ENCODE assay signal across 12 cellular contexts in the genomic region with DNA sequence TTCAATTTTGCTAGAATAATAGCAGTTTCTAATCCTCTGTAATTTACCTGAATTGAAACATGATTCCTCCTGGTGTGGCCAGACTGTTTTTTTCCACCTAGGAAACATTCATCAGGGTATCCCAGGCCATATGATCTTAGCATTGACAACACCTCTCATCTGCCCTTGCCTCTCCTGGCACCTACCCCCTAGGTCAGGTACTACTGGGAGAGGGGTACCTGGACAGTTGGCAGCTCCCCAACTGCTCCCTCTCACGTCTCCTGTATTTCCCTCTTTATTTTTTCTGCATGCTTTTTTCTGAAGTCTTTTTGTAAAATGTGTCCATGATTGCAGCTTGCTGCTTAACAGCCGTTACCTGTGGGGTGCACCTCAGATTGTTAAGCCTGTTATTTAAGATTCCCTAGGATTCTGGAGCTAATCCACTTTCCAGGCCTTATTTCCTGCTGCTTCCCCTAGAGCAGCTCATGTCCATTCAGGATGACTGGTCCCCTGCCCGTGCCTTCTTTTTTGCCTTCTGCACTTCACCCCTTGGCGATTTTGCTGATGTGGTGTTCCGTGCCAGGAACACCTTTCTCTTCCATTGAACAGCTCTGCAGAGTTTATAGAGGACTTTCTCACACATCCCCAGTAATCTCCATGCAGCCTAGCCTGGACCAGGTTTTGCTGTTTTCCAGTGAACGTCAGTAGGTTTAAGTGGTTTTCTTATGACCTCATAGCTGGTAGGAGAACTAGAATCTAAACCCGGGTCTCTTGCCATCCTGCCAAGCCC. TPM values are rescaled to one million over a fixed set of nuclear protein-coding genes. Genes with fewer than 3 reads are reported as not detected.
DNase-seq lines count a peak whose midpoint lies in the region; ATAC-seq, FAIRE-seq and TF ChIP-seq lines count a peak whose summit lies in the region.
"Had no signal": no experiment of that assay in that cellular context is flagged by ENCODE, and none has a peak within 500 bp of the region (broad histone marks: within the 10 kb centered on the region; RNA-seq: fewer than 3 reads in every experiment).

No MANE protein-coding gene starts in this region.

- intact Hi-C loops in ascending aorta (cut with DNase I) = no loop called here

- no peaks in the 10 kb centered on the region for H3K9me3 Mint-ChIP-seq in endodermal cell
- no peaks in the 10 kb centered on the region for H3K9me3 Mint-ChIP-seq in nephron progenitor cell
- H3K9me3 Mint-ChIP-seq: naive thymus-derived CD8-positive, alpha-beta T cell had no signal

- FAIRE-seq in H54 (lab: Jason Lieb, UNC) = peak; percentile 80

- no peak overlapping the region for H3K27ac ChIP-seq in endodermal cell (ENCODE audit: low read depth, low read length)
- no peak overlapping the region for H3K27ac ChIP-seq in ascending aorta
- H3K27ac ChIP-seq: epithelial cell of prostate, SJSA1 had no signal

- TF ChIP-seq CTCF in endodermal cell (conservative IDR thresholded peaks at IDR 0.05) (no peak), nephron progenitor cell (IDR thresholded peaks at IDR 0.05) (no peak), ascending aorta (IDR thresholded peaks at IDR 0.05) (no peak)

- DNase-seq in H54 (ENCODE audit: insufficient read length, low spot score) (peak; percentile 19), NCI-H510A (lab: John Stamatoyannopoulos, UW) (peak; percentile 57), endodermal cell (peak; percentile 79), nephron progenitor cell (peak; percentile 19), ascending aorta (ENCODE audit: low spot score in 2 of 2) (no peak), SK-N-DZ (ENCODE audit: low spot score) (no peak), HCEC 1CT (no peak)
- DNase-seq: activated CD8-positive, alpha-beta memory T cell treated with anti-CD3 and anti-CD28 coated beads, Interleukin-2, amount 50 U/mL, for 48 hours; naive thymus-derived CD8-positive, alpha-beta T cell had no signal

- 27 to 28% methylated on average over 4 to 7 of the region's 7 CpGs for WGBS in endodermal cell (ENCODE audit: insufficient coverage in 1 of 2, insufficient read length in 1 of 2), 2 experiments

- H3K4me1 ChIP-seq in endodermal cell (ENCODE audit: control insufficient read depth, insufficient read depth, low read length) = no peaks in the 10 kb centered on the region
- H3K4me1 ChIP-seq in ascending aorta = peaks cover 5 to 18% of the 10 kb centered on the region in 2 donors
- H3K4me1 ChIP-seq: SJSA1 had no signal

- H3K4me3 ChIP-seq in endodermal cell (ENCODE audit: low read length) = no peak overlapping the region
- H3K4me3 ChIP-seq in ascending aorta = no peak overlapping the region
- H3K4me3 ChIP-seq: SJSA1 had no signal

- H3K27ac Mint-ChIP-seq in endodermal cell (no peak overlapping the region), nephron progenitor cell (peak overlapping the region; percentile 36)

- no peak for ATAC-seq in HG03135 (IDR thresholded peaks at IDR 0.05; ENCODE audit: unreplicated experiment)
- ATAC-seq: naive thymus-derived CD8-positive, alpha-beta T cell had no signal

- no peaks in the 10 kb centered on the region for H3K9me3 ChIP-seq in endodermal cell (ENCODE audit: control insufficient read depth, low read length)
- no peaks in the 10 kb centered on the region for H3K9me3 ChIP-seq in ascending aorta
- H3K9me3 ChIP-seq: SJSA1 had no signal

- H3K9ac ChIP-seq in endodermal cell (ENCODE audit: extremely low read depth, low read length, poor library complexity, severe bottlenecking) = no peak overlapping the region

- H3K27me3 Mint-ChIP-seq in endodermal cell (ENCODE audit: insufficient read depth) (no peaks in the 10 kb centered on the region), nephron progenitor cell (ENCODE audit: low read depth, poor library complexity) (peaks cover 3% of the 10 kb centered on the region)
- H3K27me3 Mint-ChIP-seq: naive thymus-derived CD8-positive, alpha-beta T cell had no signal

- peak overlapping the region; percentile 45 for H3K4me3 Mint-ChIP-seq in endodermal cell
- H3K4me3 Mint-ChIP-seq in nephron progenitor cell = peak overlapping the region; percentile 60
- H3K4me3 Mint-ChIP-seq: naive thymus-derived CD8-positive, alpha-beta T cell had no signal

- TF ChIP-seq POLR2A in H54 (IDR thresholded peaks at IDR 0.05; ENCODE audit: low read depth, low read length) = no peak

- H3K4me1 Mint-ChIP-seq in endodermal cell = peaks cover 13% of the 10 kb centered on the region
- peaks cover 30% of the 10 kb centered on the region for H3K4me1 Mint-ChIP-seq in nephron progenitor cell

- H3K27me3 ChIP-seq in endodermal cell (ENCODE audit: control insufficient read depth, insufficient read depth, low read length, poor library complexity, severe bottlenecking) (no peaks in the 10 kb centered on the region), ascending aorta (no peaks in the 10 kb centered on the region)
- H3K27me3 ChIP-seq: SJSA1 had no signal

- no peaks in the 10 kb centered on the region for H3K36me3 Mint-ChIP-seq in endodermal cell (ENCODE audit: low read depth)
- no peaks in the 10 kb centered on the region for H3K36me3 Mint-ChIP-seq in nephron progenitor cell (ENCODE audit: low read depth)
- H3K36me3 Mint-ChIP-seq: naive thymus-derived CD8-positive, alpha-beta T cell had no signal

- H3K36me3 ChIP-seq in endodermal cell (ENCODE audit: control insufficient read depth, insufficient read depth, low read length) (no peaks in the 10 kb centered on the region), ascending aorta (no peaks in the 10 kb centered on the region)
- H3K36me3 ChIP-seq: SJSA1 had no signal

RNA-seq across cellular contexts. Expression of a gene that starts 33.6 kb away (rescaled TPM):
- total RNA-seq in endodermal cell (10 to 100 TPM; 11.8 to 14.8 TPM), ascending aorta (4.7 TPM)
- 11.6 TPM for polyA plus RNA-seq in endodermal cell (2013, experiment 1 of 2)
- 13.8 TPM for polyA plus RNA-seq in endodermal cell (2013, experiment 2 of 2)
- 16.8 and 21.2 TPM in 2 replicates for polyA plus RNA-seq in SK-N-DZ (2014; cell fraction: cytosol; rRNA removed)
- 11.7 and 13.7 TPM in 2 replicates for polyA plus RNA-seq in SK-N-DZ (2014; cell fraction: nucleus; rRNA removed)

Comparison
In these comparisons a context has a peak if more than half of its experiments do, and no peak if none do; other contexts are left out.
1. DNase-seq: peak in H54 (single experiment), NCI-H510A (single experiment), endodermal cell (single experiment) and nephron progenitor cell (single experiment); none in ascending aorta (0 of 2), SK-N-DZ (single experiment) and HCEC 1CT (single experiment).